Comparison of ENCODE assay signal across 31 cellular contexts in the genomic region with DNA sequence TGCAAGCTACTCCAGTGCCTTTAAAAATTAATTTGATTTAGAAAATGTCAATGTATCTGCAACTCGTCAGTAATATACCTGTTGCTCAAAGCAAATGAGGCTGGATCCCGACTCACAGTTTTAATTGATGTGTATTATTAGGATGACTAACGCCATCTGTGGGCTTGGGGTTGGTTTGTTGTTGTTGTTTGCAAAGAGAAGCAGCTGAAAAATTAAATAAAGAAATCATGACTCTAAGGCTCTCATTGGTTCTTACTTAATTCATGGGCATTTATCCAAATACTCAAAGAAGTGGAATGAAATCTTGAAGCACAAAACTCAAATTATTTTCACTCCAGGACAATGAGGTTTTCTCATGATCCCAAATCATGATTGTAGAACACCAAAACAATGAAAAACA. TPM values are rescaled to one million over a fixed set of nuclear protein-coding genes. Genes with fewer than 3 reads are reported as not detected.
"Had no signal": no experiment of that assay in that cellular context is flagged by ENCODE, and none has a peak within 500 bp of the region (broad histone marks: within the 10 kb centered on the region; RNA-seq: fewer than 3 reads in every experiment).

No MANE protein-coding gene starts in this region.

- H3K36me3 ChIP-seq: ascending aorta, cardiac muscle cell, SJSA1 had no signal

- DNase-seq: activated CD4-positive, alpha-beta T cell treated with anti-CD3 and anti-CD28 coated beads for 36 hours; activated CD4-positive, alpha-beta T cell treated with anti-CD3 and anti-CD28 coated beads, Interleukin-2, amount 10 ng/mL, durations not matched to agents 7 days and 5 days; activated CD4-positive, alpha-beta T cell treated with anti-CD3 and anti-CD28 coated beads, Interleukin-2, amount 50 U/mL, for 48 hours; activated CD8-positive, alpha-beta T cell treated with anti-CD3 and anti-CD28 coated beads, Interleukin-2, amount 10 ng/mL, durations not matched to agents 7 days and 5 days; activated gamma-delta T cell; activated naive CD4-positive, alpha-beta T cell treated with Interleukin-2 at 50 U/mL for 16 hours; activated naive CD8-positive, alpha-beta T cell treated with anti-CD3 and anti-CD28 coated beads, Interleukin-2, amount 10 ng/mL, durations not matched to agents 7 days and 5 days; activated T-cell treated with anti-CD3 and anti-CD28 coated beads, Interleukin-2, amount 50 U/mL, for 24 hours; NCI-H1105; NCI-H1417 treated with DMSO at 0.1 percent for 48 hours; NCI-H187 treated with DMSO at 0.1 percent for 48 hours; NCI-H2081; NCI-H2171 treated with DMSO at 0.1 percent for 48 hours; NCI-H2227 treated with DMSO at 0.1 percent for 48 hours; NCI-H446; NCI-H524; NCI-H69; NCI-H82; SHP77; SK-N-SH had no signal

- H3K4me1 Mint-ChIP-seq: activated CD4-positive, alpha-beta T cell treated with anti-CD3 and anti-CD28 coated beads for 36 hours; activated CD4-positive, alpha-beta T cell treated with anti-CD3 and anti-CD28 coated beads, Interleukin-2, amount 10 ng/mL, durations not matched to agents 7 days and 5 days; activated naive CD4-positive, alpha-beta T cell treated with anti-CD3 and anti-CD28 coated beads, Interleukin-2, amount 50 U/mL, for 24 hours; activated naive CD8-positive, alpha-beta T cell treated with anti-CD3 and anti-CD28 coated beads, Interleukin-2, amount 10 ng/mL, durations not matched to agents 7 days and 5 days; central memory CD8-positive, alpha-beta T cell had no signal

- H3K9me3 Mint-ChIP-seq: activated CD4-positive, alpha-beta T cell treated with anti-CD3 and anti-CD28 coated beads, Interleukin-2, amount 10 ng/mL, durations not matched to agents 7 days and 5 days; activated naive CD4-positive, alpha-beta T cell treated with anti-CD3 and anti-CD28 coated beads, Interleukin-2, amount 50 U/mL, for 24 hours; activated naive CD8-positive, alpha-beta T cell treated with anti-CD3 and anti-CD28 coated beads, Interleukin-2, amount 10 ng/mL, durations not matched to agents 7 days and 5 days; activated T-cell treated with anti-CD3 and anti-CD28 coated beads, Interleukin-2, amount 50 U/mL, for 24 hours; activated T-helper 2 cell treated with anti-CD3 and anti-CD28 coated beads, Interferon-gamma antibody, Interleukin-2, Interleukin-4, amounts not matched to agents 10 μg/mL and 5 μg/mL and 100 μg/mL, durations not matched to agents 14 hours and 24 hours and 36 hours; central memory CD8-positive, alpha-beta T cell; T-helper 1 cell treated with Interleukin-12 subunit alpha and Interleukin-12 subunit beta and Interleukin-4 antibody, amounts not matched to agents 30 μg/mL and 1 μg/mL, for 36 hours; T-helper 2 cell treated with Interferon-gamma antibody and Interleukin-4, amounts not matched to agents 5 μg/mL and 100 μg/mL, for 36 hours had no signal

- H3K27me3 Mint-ChIP-seq: activated CD4-positive, alpha-beta T cell treated with anti-CD3 and anti-CD28 coated beads for 36 hours; activated CD4-positive, alpha-beta T cell treated with anti-CD3 and anti-CD28 coated beads, Interleukin-2, amount 10 ng/mL, durations not matched to agents 7 days and 5 days; activated naive CD4-positive, alpha-beta T cell treated with anti-CD3 and anti-CD28 coated beads, Interleukin-2, amount 50 U/mL, for 24 hours; activated naive CD8-positive, alpha-beta T cell treated with anti-CD3 and anti-CD28 coated beads, Interleukin-2, amount 10 ng/mL, durations not matched to agents 7 days and 5 days; activated T-cell treated with anti-CD3 and anti-CD28 coated beads, Interleukin-2, amount 50 U/mL, for 24 hours; central memory CD8-positive, alpha-beta T cell had no signal

- H3K4me3 Mint-ChIP-seq: activated CD4-positive, alpha-beta T cell treated with anti-CD3 and anti-CD28 coated beads for 36 hours; activated CD4-positive, alpha-beta T cell treated with anti-CD3 and anti-CD28 coated beads, Interleukin-2, amount 10 ng/mL, durations not matched to agents 7 days and 5 days; activated CD8-positive, alpha-beta T cell treated with anti-CD3 and anti-CD28 coated beads, Interleukin-2, amount 10 ng/mL, durations not matched to agents 7 days and 5 days; activated naive CD4-positive, alpha-beta T cell treated with anti-CD3 and anti-CD28 coated beads, Interleukin-2, amount 50 U/mL, for 24 hours; activated naive CD8-positive, alpha-beta T cell treated with anti-CD3 and anti-CD28 coated beads, Interleukin-2, amount 10 ng/mL, durations not matched to agents 7 days and 5 days; activated T-cell treated with anti-CD3 and anti-CD28 coated beads, Interleukin-2, amount 50 U/mL, for 24 hours; central memory CD8-positive, alpha-beta T cell; T-helper 1 cell treated with Interleukin-12 subunit alpha and Interleukin-12 subunit beta and Interleukin-4 antibody, amounts not matched to agents 30 μg/mL and 1 μg/mL, for 36 hours; T-helper 2 cell treated with Interferon-gamma antibody and Interleukin-4, amounts not matched to agents 5 μg/mL and 100 μg/mL, for 36 hours had no signal

- H3K27ac Mint-ChIP-seq: activated CD4-positive, alpha-beta T cell treated with anti-CD3 and anti-CD28 coated beads for 36 hours; activated CD4-positive, alpha-beta T cell treated with anti-CD3 and anti-CD28 coated beads, Interleukin-2, amount 10 ng/mL, durations not matched to agents 7 days and 5 days; activated CD8-positive, alpha-beta T cell treated with anti-CD3 and anti-CD28 coated beads, Interleukin-2, amount 10 ng/mL, durations not matched to agents 7 days and 5 days; activated naive CD4-positive, alpha-beta T cell treated with anti-CD3 and anti-CD28 coated beads, Interleukin-2, amount 50 U/mL, for 24 hours; activated naive CD8-positive, alpha-beta T cell treated with anti-CD3 and anti-CD28 coated beads, Interleukin-2, amount 10 ng/mL, durations not matched to agents 7 days and 5 days; activated T-cell treated with anti-CD3 and anti-CD28 coated beads, Interleukin-2, amount 50 U/mL, for 24 hours; activated T-helper 2 cell treated with anti-CD3 and anti-CD28 coated beads, Interferon-gamma antibody, Interleukin-2, Interleukin-4, amounts not matched to agents 10 μg/mL and 5 μg/mL and 100 μg/mL, durations not matched to agents 14 hours and 24 hours and 36 hours; T-helper 1 cell treated with Interleukin-12 subunit alpha and Interleukin-12 subunit beta and Interleukin-4 antibody, amounts not matched to agents 30 μg/mL and 1 μg/mL, for 36 hours; T-helper 2 cell treated with Interferon-gamma antibody and Interleukin-4, amounts not matched to agents 5 μg/mL and 100 μg/mL, for 36 hours had no signal

- H3K4me3 ChIP-seq: ascending aorta, cardiac muscle cell, SJSA1 had no signal

- H3K9me3 ChIP-seq: ascending aorta, SJSA1, SK-N-SH had no signal

- H3K36me3 Mint-ChIP-seq: activated naive CD4-positive, alpha-beta T cell treated with anti-CD3 and anti-CD28 coated beads, Interleukin-2, amount 50 U/mL, for 24 hours; activated naive CD8-positive, alpha-beta T cell treated with anti-CD3 and anti-CD28 coated beads, Interleukin-2, amount 10 ng/mL, durations not matched to agents 7 days and 5 days had no signal

- H3K4me1 ChIP-seq: ascending aorta had no signal

- ATAC-seq: activated CD4-positive, alpha-beta T cell treated with anti-CD3 and anti-CD28 coated beads for 36 hours; activated CD8-positive, alpha-beta T cell treated with anti-CD3 and anti-CD28 coated beads, Interleukin-2, amount 10 ng/mL, durations not matched to agents 7 days and 5 days; Panc1 had no signal

- FAIRE-seq: TTC549 had no signal

- H3K27ac ChIP-seq: ascending aorta, cardiac muscle cell, SJSA1 had no signal

- H3K27me3 ChIP-seq: ascending aorta, cardiac muscle cell, SJSA1 had no signal

RNA-seq across cellular contexts. Expression of gene SEC16B, which starts 46.4 kb away (rescaled TPM):
- total RNA-seq: activated CD4-positive, alpha-beta T cell treated with anti-CD3 and anti-CD28 coated beads for 36 hours; activated CD8-positive, alpha-beta T cell treated with anti-CD3 and anti-CD28 coated beads, Interleukin-2, amount 10 ng/mL, durations not matched to agents 7 days and 5 days; activated T-helper 2 cell treated with anti-CD3 and anti-CD28 coated beads, Interferon-gamma antibody, Interleukin-2, Interleukin-4, amounts not matched to agents 10 μg/mL and 5 μg/mL and 100 μg/mL, durations not matched to agents 14 hours and 24 hours and 36 hours; MCF 10A had no signal
